1 cellular context compared by ENCODE assay signal in the genomic region with DNA sequence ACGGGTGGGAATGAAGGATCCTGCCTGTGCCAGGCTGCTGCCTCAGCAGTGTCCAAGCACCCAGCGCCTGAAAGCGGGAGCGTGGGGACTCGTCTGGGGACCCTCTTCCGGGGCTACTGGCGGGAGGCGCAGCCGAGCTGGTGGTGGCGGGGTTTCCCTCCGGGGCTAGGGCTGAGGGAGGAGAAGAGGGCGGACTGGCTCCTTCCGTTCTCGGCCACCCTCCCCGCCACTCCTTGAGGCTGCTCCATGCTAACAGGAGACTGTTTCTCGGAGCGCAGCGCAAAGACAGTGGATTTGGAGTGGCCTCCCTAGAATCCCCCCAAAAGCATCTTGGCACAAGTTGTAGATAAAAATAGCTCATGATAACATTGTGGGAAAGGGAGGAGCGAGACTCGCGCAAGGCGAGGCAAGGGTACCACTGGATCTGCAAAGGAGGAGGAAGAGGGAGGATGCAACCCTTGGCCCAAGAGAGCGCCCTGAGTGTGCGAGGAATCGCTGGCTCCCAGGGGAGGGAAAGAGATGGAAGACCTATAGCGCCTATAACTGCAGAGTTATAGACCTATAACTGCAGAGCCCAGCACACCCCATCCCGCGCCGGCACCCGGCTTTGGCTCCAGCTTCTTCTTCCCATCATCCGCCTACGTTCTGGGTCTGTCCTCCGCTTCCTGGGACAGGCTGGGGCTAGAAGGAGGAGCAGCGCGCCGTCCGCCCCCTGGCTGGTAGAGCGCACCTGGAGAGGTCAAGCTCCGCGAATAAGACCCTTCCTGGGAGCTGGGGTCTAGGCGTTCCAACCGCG.
TF ChIP-seq lines count a peak whose summit lies in the region.

No MANE protein-coding gene starts in this region.

TF ChIP-seq in GM23338, 12 proteins besides CTCF, POLR2A, EP300 and RAD21 (continued from another document):
- TF ChIP-seq, protein P1, sequence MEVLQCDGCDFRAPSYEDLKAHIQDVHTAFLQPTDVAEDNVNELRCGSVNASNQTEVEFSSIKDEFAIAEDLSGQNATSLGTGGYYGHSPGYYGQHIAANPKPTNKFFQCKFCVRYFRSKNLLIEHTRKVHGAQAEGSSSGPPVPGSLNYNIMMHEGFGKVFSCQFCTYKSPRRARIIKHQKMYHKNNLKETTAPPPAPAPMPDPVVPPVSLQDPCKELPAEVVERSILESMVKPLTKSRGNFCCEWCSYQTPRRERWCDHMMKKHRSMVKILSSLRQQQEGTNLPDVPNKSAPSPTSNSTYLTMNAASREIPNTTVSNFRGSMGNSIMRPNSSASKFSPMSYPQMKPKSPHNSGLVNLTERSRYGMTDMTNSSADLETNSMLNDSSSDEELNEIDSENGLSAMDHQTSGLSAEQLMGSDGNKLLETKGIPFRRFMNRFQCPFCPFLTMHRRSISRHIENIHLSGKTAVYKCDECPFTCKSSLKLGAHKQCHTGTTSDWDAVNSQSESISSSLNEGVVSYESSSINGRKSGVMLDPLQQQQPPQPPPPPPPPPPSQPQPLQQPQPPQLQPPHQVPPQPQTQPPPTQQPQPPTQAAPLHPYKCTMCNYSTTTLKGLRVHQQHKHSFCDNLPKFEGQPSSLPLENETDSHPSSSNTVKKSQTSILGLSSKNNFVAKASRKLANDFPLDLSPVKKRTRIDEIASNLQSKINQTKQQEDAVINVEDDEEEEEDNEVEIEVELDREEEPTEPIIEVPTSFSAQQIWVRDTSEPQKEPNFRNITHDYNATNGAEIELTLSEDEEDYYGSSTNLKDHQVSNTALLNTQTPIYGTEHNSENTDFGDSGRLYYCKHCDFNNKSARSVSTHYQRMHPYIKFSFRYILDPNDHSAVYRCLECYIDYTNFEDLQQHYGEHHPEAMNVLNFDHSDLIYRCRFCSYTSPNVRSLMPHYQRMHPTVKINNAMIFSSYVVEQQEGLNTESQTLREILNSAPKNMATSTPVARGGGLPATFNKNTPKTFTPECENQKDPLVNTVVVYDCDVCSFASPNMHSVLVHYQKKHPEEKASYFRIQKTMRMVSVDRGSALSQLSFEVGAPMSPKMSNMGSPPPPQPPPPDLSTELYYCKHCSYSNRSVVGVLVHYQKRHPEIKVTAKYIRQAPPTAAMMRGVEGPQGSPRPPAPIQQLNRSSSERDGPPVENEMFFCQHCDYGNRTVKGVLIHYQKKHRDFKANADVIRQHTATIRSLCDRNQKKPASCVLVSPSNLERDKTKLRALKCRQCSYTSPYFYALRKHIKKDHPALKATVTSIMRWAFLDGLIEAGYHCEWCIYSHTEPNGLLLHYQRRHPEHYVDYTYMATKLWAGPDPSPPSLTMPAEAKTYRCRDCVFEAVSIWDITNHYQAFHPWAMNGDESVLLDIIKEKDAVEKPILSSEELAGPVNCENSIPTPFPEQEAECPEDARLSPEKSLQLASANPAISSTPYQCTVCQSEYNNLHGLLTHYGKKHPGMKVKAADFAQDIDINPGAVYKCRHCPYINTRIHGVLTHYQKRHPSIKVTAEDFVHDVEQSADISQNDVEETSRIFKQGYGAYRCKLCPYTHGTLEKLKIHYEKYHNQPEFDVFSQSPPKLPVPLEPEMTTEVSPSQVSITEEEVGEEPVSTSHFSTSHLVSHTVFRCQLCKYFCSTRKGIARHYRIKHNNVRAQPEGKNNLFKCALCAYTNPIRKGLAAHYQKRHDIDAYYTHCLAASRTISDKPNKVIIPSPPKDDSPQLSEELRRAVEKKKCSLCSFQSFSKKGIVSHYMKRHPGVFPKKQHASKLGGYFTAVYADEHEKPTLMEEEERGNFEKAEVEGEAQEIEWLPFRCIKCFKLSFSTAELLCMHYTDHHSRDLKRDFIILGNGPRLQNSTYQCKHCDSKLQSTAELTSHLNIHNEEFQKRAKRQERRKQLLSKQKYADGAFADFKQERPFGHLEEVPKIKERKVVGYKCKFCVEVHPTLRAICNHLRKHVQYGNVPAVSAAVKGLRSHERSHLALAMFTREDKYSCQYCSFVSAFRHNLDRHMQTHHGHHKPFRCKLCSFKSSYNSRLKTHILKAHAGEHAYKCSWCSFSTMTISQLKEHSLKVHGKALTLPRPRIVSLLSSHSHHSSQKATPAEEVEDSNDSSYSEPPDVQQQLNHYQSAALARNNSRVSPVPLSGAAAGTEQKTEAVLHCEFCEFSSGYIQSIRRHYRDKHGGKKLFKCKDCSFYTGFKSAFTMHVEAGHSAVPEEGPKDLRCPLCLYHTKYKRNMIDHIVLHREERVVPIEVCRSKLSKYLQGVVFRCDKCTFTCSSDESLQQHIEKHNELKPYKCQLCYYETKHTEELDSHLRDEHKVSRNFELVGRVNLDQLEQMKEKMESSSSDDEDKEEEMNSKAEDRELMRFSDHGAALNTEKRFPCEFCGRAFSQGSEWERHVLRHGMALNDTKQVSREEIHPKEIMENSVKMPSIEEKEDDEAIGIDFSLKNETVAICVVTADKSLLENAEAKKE (CRISPR knock-in tag; IDR thresholded peaks at IDR 0.05) = no peak
- TF ChIP-seq EZH2phosphoT487 (IDR thresholded peaks at IDR 0.05; ENCODE audit: unreplicated experiment) (no peak), STAT1 (IDR thresholded peaks at IDR 0.05; ENCODE audit: unreplicated experiment) (no peak), EZH2 (IDR thresholded peaks at IDR 0.05; ENCODE audit: low read depth, unreplicated experiment) (no peak), ZNF331 (CRISPR knock-in tag; IDR thresholded peaks at IDR 0.05; ENCODE audit: low read depth) (no peak), JUNB (IDR thresholded peaks at IDR 0.05; ENCODE audit: unreplicated experiment) (no peak), ZNF114 (CRISPR knock-in tag; IDR thresholded peaks at IDR 0.05) (no peak), CREB1 (CRISPR knock-in tag; IDR thresholded peaks at IDR 0.05; ENCODE audit: low read depth) (no peak)
- TF ChIP-seq, protein P2, sequence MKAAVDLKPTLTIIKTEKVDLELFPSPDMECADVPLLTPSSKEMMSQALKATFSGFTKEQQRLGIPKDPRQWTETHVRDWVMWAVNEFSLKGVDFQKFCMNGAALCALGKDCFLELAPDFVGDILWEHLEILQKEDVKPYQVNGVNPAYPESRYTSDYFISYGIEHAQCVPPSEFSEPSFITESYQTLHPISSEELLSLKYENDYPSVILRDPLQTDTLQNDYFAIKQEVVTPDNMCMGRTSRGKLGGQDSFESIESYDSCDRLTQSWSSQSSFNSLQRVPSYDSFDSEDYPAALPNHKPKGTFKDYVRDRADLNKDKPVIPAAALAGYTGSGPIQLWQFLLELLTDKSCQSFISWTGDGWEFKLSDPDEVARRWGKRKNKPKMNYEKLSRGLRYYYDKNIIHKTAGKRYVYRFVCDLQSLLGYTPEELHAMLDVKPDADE (IDR thresholded peaks at IDR 0.05) = no peak
- TF ChIP-seq, protein P3, sequence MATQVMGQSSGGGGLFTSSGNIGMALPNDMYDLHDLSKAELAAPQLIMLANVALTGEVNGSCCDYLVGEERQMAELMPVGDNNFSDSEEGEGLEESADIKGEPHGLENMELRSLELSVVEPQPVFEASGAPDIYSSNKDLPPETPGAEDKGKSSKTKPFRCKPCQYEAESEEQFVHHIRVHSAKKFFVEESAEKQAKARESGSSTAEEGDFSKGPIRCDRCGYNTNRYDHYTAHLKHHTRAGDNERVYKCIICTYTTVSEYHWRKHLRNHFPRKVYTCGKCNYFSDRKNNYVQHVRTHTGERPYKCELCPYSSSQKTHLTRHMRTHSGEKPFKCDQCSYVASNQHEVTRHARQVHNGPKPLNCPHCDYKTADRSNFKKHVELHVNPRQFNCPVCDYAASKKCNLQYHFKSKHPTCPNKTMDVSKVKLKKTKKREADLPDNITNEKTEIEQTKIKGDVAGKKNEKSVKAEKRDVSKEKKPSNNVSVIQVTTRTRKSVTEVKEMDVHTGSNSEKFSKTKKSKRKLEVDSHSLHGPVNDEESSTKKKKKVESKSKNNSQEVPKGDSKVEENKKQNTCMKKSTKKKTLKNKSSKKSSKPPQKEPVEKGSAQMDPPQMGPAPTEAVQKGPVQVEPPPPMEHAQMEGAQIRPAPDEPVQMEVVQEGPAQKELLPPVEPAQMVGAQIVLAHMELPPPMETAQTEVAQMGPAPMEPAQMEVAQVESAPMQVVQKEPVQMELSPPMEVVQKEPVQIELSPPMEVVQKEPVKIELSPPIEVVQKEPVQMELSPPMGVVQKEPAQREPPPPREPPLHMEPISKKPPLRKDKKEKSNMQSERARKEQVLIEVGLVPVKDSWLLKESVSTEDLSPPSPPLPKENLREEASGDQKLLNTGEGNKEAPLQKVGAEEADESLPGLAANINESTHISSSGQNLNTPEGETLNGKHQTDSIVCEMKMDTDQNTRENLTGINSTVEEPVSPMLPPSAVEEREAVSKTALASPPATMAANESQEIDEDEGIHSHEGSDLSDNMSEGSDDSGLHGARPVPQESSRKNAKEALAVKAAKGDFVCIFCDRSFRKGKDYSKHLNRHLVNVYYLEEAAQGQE (IDR thresholded peaks at IDR 0.05; ENCODE audit: unreplicated experiment) = no peak
